ENCODE assay signal across 41 cellular contexts in genomic region chr20:23783447-23783846, GRCh38. TPM values are rescaled to one million over a fixed set of nuclear protein-coding genes. Genes with fewer than 3 reads are reported as not detected.
"Had no signal": no experiment of that assay in that cellular context is flagged by ENCODE, and none has a peak within 500 bp of the region (broad histone marks: within the 10 kb centered on the region; RNA-seq: fewer than 3 reads in every experiment).

No MANE protein-coding gene starts in this region.

- H3K27me3 ChIP-seq: ascending aorta, body of pancreas, brain microvascular endothelial cell, breast epithelium, cardiac muscle cell had no signal

- H3K27me3 Mint-ChIP-seq: activated B cell treated with CpG ODN at 0.5 μM for 24 hours; activated CD4-positive, alpha-beta T cell treated with anti-CD3 and anti-CD28 coated beads, Interleukin-2, amount 10 ng/mL, durations not matched to agents 24 days and 14 days; activated naive CD4-positive, alpha-beta T cell treated with anti-CD3 and anti-CD28 coated beads, Interleukin-2, amount 10 ng/mL, durations not matched to agents 7 days and 5 days; activated naive CD8-positive, alpha-beta T cell treated with anti-CD3 and anti-CD28 coated beads, Interleukin-2, amount 10 ng/mL, durations not matched to agents 7 days and 5 days had no signal

- H3K4me3 ChIP-seq: ascending aorta, body of pancreas, breast epithelium, cardiac muscle cell had no signal

- H3K27ac ChIP-seq: ascending aorta, body of pancreas, brain microvascular endothelial cell, breast epithelium, cardiac muscle cell, VCaP had no signal

- FAIRE-seq: TTC549 had no signal

- H3K4me3 Mint-ChIP-seq: activated B cell treated with CpG ODN at 0.5 μM for 24 hours; activated CD4-positive, alpha-beta memory T cell treated with anti-CD3 and anti-CD28 coated beads for 36 hours; activated CD4-positive, alpha-beta T cell treated with anti-CD3 and anti-CD28 coated beads, Interleukin-2, amount 10 ng/mL, durations not matched to agents 24 days and 14 days; activated CD8-positive, alpha-beta T cell treated with anti-CD3 and anti-CD28 coated beads for 36 hours; activated naive CD4-positive, alpha-beta T cell treated with anti-CD3 and anti-CD28 coated beads, Interleukin-2, amount 10 ng/mL, durations not matched to agents 7 days and 5 days; activated naive CD4-positive, alpha-beta T cell treated with anti-CD3 and anti-CD28 coated beads, Interleukin-2, amount 50 U/mL, for 24 hours; activated naive CD8-positive, alpha-beta T cell; activated naive CD8-positive, alpha-beta T cell treated with anti-CD3 and anti-CD28 coated beads, Interleukin-2, amount 10 ng/mL, durations not matched to agents 7 days and 5 days; activated naive CD8-positive, alpha-beta T cell treated with anti-CD3 and anti-CD28 coated beads, Interleukin-2, amount 50 U/mL, for 24 hours; activated T-cell treated with anti-CD3 and anti-CD28 coated beads, Interleukin-2, amount 50 U/mL, for 4 hours; activated T-cell treated with anti-CD3 and anti-CD28 coated beads, Interleukin-2, amount 50 U/mL, for 72 hours; activated T-helper 1 cell treated with anti-CD3 and anti-CD28 coated beads, Interleukin-12 subunit alpha, Interleukin-12 subunit beta, Interleukin-2, Interleukin-4 antibody, amounts not matched to agents 30 ng/mL and 10 ng/mL and 1 ng/mL, durations not matched to agents 14 hours and 24 hours and 36 hours; activated T-helper 17 cell treated with anti-CD3 and anti-CD28 coated beads, Interleukin-2, amount 50 U/mL, for 72 hours; T-helper 1 cell treated with Interleukin-12 subunit alpha and Interleukin-12 subunit beta and Interleukin-4 antibody, amounts not matched to agents 30 μg/mL and 1 μg/mL, for 36 hours; T-helper 2 cell treated with Interferon-gamma antibody and Interleukin-4, amounts not matched to agents 5 μg/mL and 100 μg/mL, for 36 hours had no signal

- H3K4me1 ChIP-seq: ascending aorta, body of pancreas, breast epithelium had no signal

- ATAC-seq: activated CD8-positive, alpha-beta T cell treated with anti-CD3 and anti-CD28 coated beads for 36 hours; activated naive CD8-positive, alpha-beta T cell treated with anti-CD3 and anti-CD28 coated beads, Interleukin-2, amount 50 U/mL, for 24 hours; activated T-cell treated with anti-CD3 and anti-CD28 coated beads, Interleukin-2, amount 50 U/mL, for 4 hours; activated T-cell treated with anti-CD3 and anti-CD28 coated beads, Interleukin-2, amount 50 U/mL, for 72 hours; activated T-helper 17 cell treated with anti-CD3 and anti-CD28 coated beads, Interleukin-2, amount 50 U/mL, for 72 hours; body of pancreas had no signal

- H3K36me3 ChIP-seq: ascending aorta, brain microvascular endothelial cell, breast epithelium, cardiac muscle cell had no signal

- H3K36me3 Mint-ChIP-seq: activated CD4-positive, alpha-beta memory T cell treated with anti-CD3 and anti-CD28 coated beads for 36 hours; activated naive CD4-positive, alpha-beta T cell treated with anti-CD3 and anti-CD28 coated beads, Interleukin-2, amount 10 ng/mL, durations not matched to agents 7 days and 5 days; activated naive CD4-positive, alpha-beta T cell treated with anti-CD3 and anti-CD28 coated beads, Interleukin-2, amount 50 U/mL, for 24 hours; activated naive CD8-positive, alpha-beta T cell; activated naive CD8-positive, alpha-beta T cell treated with anti-CD3 and anti-CD28 coated beads, Interleukin-2, amount 10 ng/mL, durations not matched to agents 7 days and 5 days had no signal

- DNase-seq: activated B cell treated with CpG ODN at 0.5 μM for 24 hours; activated CD4-positive, alpha-beta memory T cell treated with anti-CD3 and anti-CD28 coated beads for 36 hours; activated CD4-positive, alpha-beta T cell treated with anti-CD3 and anti-CD28 coated beads for 4 hours; activated CD4-positive, alpha-beta T cell treated with anti-CD3 and anti-CD28 coated beads, Interleukin-2, amount 10 ng/mL, durations not matched to agents 24 days and 14 days; activated CD4-positive, alpha-beta T cell treated with anti-CD3 and anti-CD28 coated beads, Interleukin-2, amount 50 U/mL, for 1 hour; activated CD4-positive, alpha-beta T cell treated with anti-CD3 and anti-CD28 coated beads, Interleukin-2, amount 50 U/mL, for 4 hours; activated CD4-positive, CD25-positive, alpha-beta regulatory T cell treated with anti-CD3 and anti-CD28 coated beads, Interleukin-2, amount 50 U/mL, for 72 hours; activated CD8-positive, alpha-beta memory T cell treated with anti-CD3 and anti-CD28 coated beads, Interleukin-2, amount 50 U/mL, for 4 hours; activated CD8-positive, alpha-beta T cell treated with anti-CD3 and anti-CD28 coated beads for 36 hours; activated effector memory CD4-positive, alpha-beta T cell treated with anti-CD3 and anti-CD28 coated beads, Interleukin-2, amount 50 U/mL, for 16 hours; activated gamma-delta T cell treated with Interleukin-2 at 50 U/mL for 16 hours; activated naive CD4-positive, alpha-beta T cell; activated naive CD4-positive, alpha-beta T cell treated with anti-CD3 and anti-CD28 coated beads, Interleukin-2, amount 10 ng/mL, durations not matched to agents 7 days and 5 days; activated naive CD8-positive, alpha-beta T cell treated with anti-CD3 and anti-CD28 coated beads, Interleukin-2, amount 10 ng/mL, durations not matched to agents 7 days and 5 days; activated naive CD8-positive, alpha-beta T cell treated with anti-CD3 and anti-CD28 coated beads, Interleukin-2, amount 50 U/mL, for 24 hours; activated T-cell treated with anti-CD3 and anti-CD28 coated beads for 4 hours; activated T-cell treated with anti-CD3 and anti-CD28 coated beads, Interleukin-2, amount 50 U/mL, for 1 hour; activated T-cell treated with anti-CD3 and anti-CD28 coated beads, Interleukin-2, amount 50 U/mL, for 4 hours; activated T-cell treated with anti-CD3 and anti-CD28 coated beads, Interleukin-2, amount 50 U/mL, for 72 hours; amygdala; anterior cingulate cortex; body of pancreas; brain microvascular endothelial cell; central memory CD4-positive, alpha-beta T cell; T-helper 1 cell; T-helper 2 cell; T-helper 9 cell had no signal

- H3K9me3 ChIP-seq: ascending aorta, body of pancreas, breast epithelium had no signal

- H3K9me3 Mint-ChIP-seq: activated CD4-positive, alpha-beta memory T cell treated with anti-CD3 and anti-CD28 coated beads for 36 hours; activated CD4-positive, alpha-beta T cell treated with anti-CD3 and anti-CD28 coated beads, Interleukin-2, amount 10 ng/mL, durations not matched to agents 24 days and 14 days; activated CD8-positive, alpha-beta T cell treated with anti-CD3 and anti-CD28 coated beads for 36 hours; activated naive CD4-positive, alpha-beta T cell treated with anti-CD3 and anti-CD28 coated beads, Interleukin-2, amount 10 ng/mL, durations not matched to agents 7 days and 5 days; activated naive CD4-positive, alpha-beta T cell treated with anti-CD3 and anti-CD28 coated beads, Interleukin-2, amount 50 U/mL, for 24 hours; activated naive CD8-positive, alpha-beta T cell treated with anti-CD3 and anti-CD28 coated beads, Interleukin-2, amount 10 ng/mL, durations not matched to agents 7 days and 5 days; activated naive CD8-positive, alpha-beta T cell treated with anti-CD3 and anti-CD28 coated beads, Interleukin-2, amount 50 U/mL, for 24 hours; activated T-cell treated with anti-CD3 and anti-CD28 coated beads, Interleukin-2, amount 50 U/mL, for 4 hours; activated T-cell treated with anti-CD3 and anti-CD28 coated beads, Interleukin-2, amount 50 U/mL, for 72 hours; activated T-helper 1 cell treated with anti-CD3 and anti-CD28 coated beads, Interleukin-12 subunit alpha, Interleukin-12 subunit beta, Interleukin-2, Interleukin-4 antibody, amounts not matched to agents 30 ng/mL and 10 ng/mL and 1 ng/mL, durations not matched to agents 14 hours and 24 hours and 36 hours; activated T-helper 17 cell treated with anti-CD3 and anti-CD28 coated beads, Interleukin-2, amount 50 U/mL, for 72 hours; T-helper 1 cell treated with Interleukin-12 subunit alpha and Interleukin-12 subunit beta and Interleukin-4 antibody, amounts not matched to agents 30 μg/mL and 1 μg/mL, for 36 hours; T-helper 2 cell treated with Interferon-gamma antibody and Interleukin-4, amounts not matched to agents 5 μg/mL and 100 μg/mL, for 36 hours had no signal

- H3K27ac Mint-ChIP-seq: activated B cell treated with CpG ODN at 0.5 μM for 24 hours; activated CD4-positive, alpha-beta memory T cell treated with anti-CD3 and anti-CD28 coated beads for 36 hours; activated CD4-positive, alpha-beta T cell treated with anti-CD3 and anti-CD28 coated beads, Interleukin-2, amount 10 ng/mL, durations not matched to agents 24 days and 14 days; activated CD8-positive, alpha-beta T cell treated with anti-CD3 and anti-CD28 coated beads for 36 hours; activated naive CD4-positive, alpha-beta T cell treated with anti-CD3 and anti-CD28 coated beads, Interleukin-2, amount 10 ng/mL, durations not matched to agents 7 days and 5 days; activated naive CD4-positive, alpha-beta T cell treated with anti-CD3 and anti-CD28 coated beads, Interleukin-2, amount 50 U/mL, for 24 hours; activated naive CD8-positive, alpha-beta T cell; activated naive CD8-positive, alpha-beta T cell treated with anti-CD3 and anti-CD28 coated beads, Interleukin-2, amount 10 ng/mL, durations not matched to agents 7 days and 5 days; activated naive CD8-positive, alpha-beta T cell treated with anti-CD3 and anti-CD28 coated beads, Interleukin-2, amount 50 U/mL, for 24 hours; activated T-cell treated with anti-CD3 and anti-CD28 coated beads, Interleukin-2, amount 50 U/mL, for 72 hours; activated T-helper 1 cell treated with anti-CD3 and anti-CD28 coated beads, Interleukin-12 subunit alpha, Interleukin-12 subunit beta, Interleukin-2, Interleukin-4 antibody, amounts not matched to agents 30 ng/mL and 10 ng/mL and 1 ng/mL, durations not matched to agents 14 hours and 24 hours and 36 hours; activated T-helper 17 cell treated with anti-CD3 and anti-CD28 coated beads, Interleukin-2, amount 50 U/mL, for 72 hours; T-helper 1 cell treated with Interleukin-12 subunit alpha and Interleukin-12 subunit beta and Interleukin-4 antibody, amounts not matched to agents 30 μg/mL and 1 μg/mL, for 36 hours; T-helper 2 cell treated with Interferon-gamma antibody and Interleukin-4, amounts not matched to agents 5 μg/mL and 100 μg/mL, for 36 hours had no signal

- H3K4me1 Mint-ChIP-seq: activated B cell treated with CpG ODN at 0.5 μM for 24 hours; activated CD4-positive, alpha-beta T cell treated with anti-CD3 and anti-CD28 coated beads, Interleukin-2, amount 10 ng/mL, durations not matched to agents 24 days and 14 days; activated naive CD4-positive, alpha-beta T cell treated with anti-CD3 and anti-CD28 coated beads, Interleukin-2, amount 10 ng/mL, durations not matched to agents 7 days and 5 days; activated naive CD4-positive, alpha-beta T cell treated with anti-CD3 and anti-CD28 coated beads, Interleukin-2, amount 50 U/mL, for 24 hours; activated naive CD8-positive, alpha-beta T cell treated with anti-CD3 and anti-CD28 coated beads, Interleukin-2, amount 10 ng/mL, durations not matched to agents 7 days and 5 days; activated naive CD8-positive, alpha-beta T cell treated with anti-CD3 and anti-CD28 coated beads, Interleukin-2, amount 50 U/mL, for 24 hours; activated T-helper 17 cell treated with anti-CD3 and anti-CD28 coated beads, Interleukin-2, amount 50 U/mL, for 72 hours had no signal

RNA-seq across cellular contexts. Expression of gene CST1, which starts 32.7 kb away (rescaled TPM):
- total RNA-seq: activated B cell treated with CpG ODN at 0.5 μM for 24 hours; activated CD4-positive, alpha-beta memory T cell treated with anti-CD3 and anti-CD28 coated beads for 36 hours; activated CD4-positive, alpha-beta T cell treated with anti-CD3 and anti-CD28 coated beads, Interleukin-2, amount 10 ng/mL, durations not matched to agents 24 days and 14 days; activated CD8-positive, alpha-beta memory T cell treated with anti-CD3 and anti-CD28 coated beads for 36 hours; activated CD8-positive, alpha-beta T cell treated with anti-CD3 and anti-CD28 coated beads for 36 hours; activated naive CD8-positive, alpha-beta T cell treated with anti-CD3 and anti-CD28 coated beads, Interleukin-2, amount 10 ng/mL, durations not matched to agents 7 days and 5 days; activated T-cell treated with anti-CD3 and anti-CD28 coated beads, Interleukin-2, amount 50 U/mL, for 4 hours; activated T-cell treated with anti-CD3 and anti-CD28 coated beads, Interleukin-2, amount 50 U/mL, for 72 hours; activated T-helper 1 cell treated with anti-CD3 and anti-CD28 coated beads, Interleukin-12 subunit alpha, Interleukin-12 subunit beta, Interleukin-2, Interleukin-4 antibody, amounts not matched to agents 30 ng/mL and 10 ng/mL and 1 ng/mL, durations not matched to agents 14 hours and 24 hours and 36 hours; activated T-helper 17 cell treated with anti-CD3 and anti-CD28 coated beads, Interleukin-2, amount 50 U/mL, for 72 hours; ascending aorta; body of pancreas; breast epithelium; cerebellum had no signal
- polyA plus RNA-seq: adipose tissue, cardiac muscle cell had no signal

RNA-seq across cellular contexts. Expression of gene CST2, which starts 43.1 kb away (rescaled TPM):
- total RNA-seq: activated B cell treated with CpG ODN at 0.5 μM for 24 hours; activated CD4-positive, alpha-beta memory T cell treated with anti-CD3 and anti-CD28 coated beads for 36 hours; activated CD4-positive, alpha-beta T cell treated with anti-CD3 and anti-CD28 coated beads, Interleukin-2, amount 10 ng/mL, durations not matched to agents 24 days and 14 days; activated CD8-positive, alpha-beta memory T cell treated with anti-CD3 and anti-CD28 coated beads for 36 hours; activated CD8-positive, alpha-beta T cell treated with anti-CD3 and anti-CD28 coated beads for 36 hours; activated naive CD8-positive, alpha-beta T cell treated with anti-CD3 and anti-CD28 coated beads, Interleukin-2, amount 10 ng/mL, durations not matched to agents 7 days and 5 days; activated T-cell treated with anti-CD3 and anti-CD28 coated beads, Interleukin-2, amount 50 U/mL, for 4 hours; activated T-cell treated with anti-CD3 and anti-CD28 coated beads, Interleukin-2, amount 50 U/mL, for 72 hours; activated T-helper 1 cell treated with anti-CD3 and anti-CD28 coated beads, Interleukin-12 subunit alpha, Interleukin-12 subunit beta, Interleukin-2, Interleukin-4 antibody, amounts not matched to agents 30 ng/mL and 10 ng/mL and 1 ng/mL, durations not matched to agents 14 hours and 24 hours and 36 hours; activated T-helper 17 cell treated with anti-CD3 and anti-CD28 coated beads, Interleukin-2, amount 50 U/mL, for 72 hours; ascending aorta; body of pancreas; breast epithelium; cardiac muscle cell; cerebellum had no signal
- polyA plus RNA-seq: cardiac muscle cell had no signal
